Comparison of ENCODE assay signal across 15 cellular contexts in the genomic region with DNA sequence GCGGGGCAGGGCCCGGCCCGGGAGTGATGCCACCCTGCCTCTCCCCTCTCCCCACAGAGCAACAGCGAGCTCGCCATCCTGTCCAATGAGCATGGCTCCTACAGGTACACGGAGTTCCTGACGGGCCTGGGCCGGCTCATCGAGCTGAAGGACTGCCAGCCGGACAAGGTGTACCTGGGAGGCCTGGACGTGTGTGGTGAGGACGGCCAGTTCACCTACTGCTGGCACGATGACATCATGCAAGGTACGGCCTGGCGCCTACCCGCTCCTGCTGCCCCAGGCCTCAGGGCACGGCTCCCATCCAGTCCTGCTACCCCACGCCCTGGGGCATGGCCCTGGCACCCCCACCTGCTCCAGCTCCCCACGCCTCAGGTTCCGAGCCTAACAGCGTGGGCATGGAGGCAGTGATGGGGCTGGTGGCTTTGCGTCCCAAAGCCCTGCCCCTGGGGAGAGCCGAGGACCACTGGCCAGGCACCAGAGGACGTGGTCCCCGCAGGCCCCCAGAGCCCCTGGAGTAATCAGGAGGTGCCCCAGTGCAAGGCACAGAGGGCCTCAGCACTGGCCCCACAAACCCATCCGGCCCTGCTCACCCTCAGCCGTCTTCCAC.
"Had no signal": no experiment of that assay in that cellular context is flagged by ENCODE, and none has a peak within 500 bp of the region (broad histone marks: within the 10 kb centered on the region; RNA-seq: fewer than 3 reads in every experiment).

No MANE protein-coding gene starts in this region.

- H3K4me1 ChIP-seq: foreskin keratinocyte, uterus had no signal

- ATAC-seq: activated CD4-positive, alpha-beta T cell treated with anti-CD3 and anti-CD28 coated beads for 36 hours; activated CD8-positive, alpha-beta T cell treated with anti-CD3 and anti-CD28 coated beads, Interleukin-2, amount 10 ng/mL, durations not matched to agents 7 days and 5 days; effector memory CD8-positive, alpha-beta T cell; foreskin keratinocyte; T-helper 17 cell had no signal

- H3K9me3 ChIP-seq: tibial artery, uterus had no signal

- H3K4me3 ChIP-seq: tibial artery, uterus had no signal

- H3K27ac ChIP-seq: foreskin keratinocyte, uterus had no signal

- H3K36me3 ChIP-seq: uterus had no signal

- H3K27me3 ChIP-seq: foreskin keratinocyte, tibial artery, uterus had no signal

- DNase-seq: activated CD4-positive, alpha-beta T cell treated with anti-CD3 and anti-CD28 coated beads for 36 hours; activated CD8-positive, alpha-beta memory T cell treated with anti-CD3 and anti-CD28 coated beads, Interleukin-2, amount 50 U/mL, for 48 hours; activated CD8-positive, alpha-beta T cell treated with anti-CD3 and anti-CD28 coated beads, Interleukin-2, amount 10 ng/mL, durations not matched to agents 7 days and 5 days; activated naive CD8-positive, alpha-beta T cell treated with anti-CD3 and anti-CD28 coated beads for 36 hours; amygdala; central memory CD4-positive, alpha-beta T cell; dermis blood vessel endothelial cell; effector memory CD8-positive, alpha-beta T cell; foreskin keratinocyte; head of caudate nucleus; immature natural killer cell; stimulated activated CD4-positive, alpha-beta T cell treated with anti-CD3 and anti-CD28 coated beads, Interleukin-1b, Interleukin-23, amount 100 ng/mL, for 48 hours; T-helper 17 cell; tibial artery; uterus had no signal
